ENCODE assay signal across 1 cellular context in genomic region chr12:96364092-96364700, GRCh38.
TF ChIP-seq lines count a peak whose summit lies in the region.

No MANE protein-coding gene starts in this region.

TF ChIP-seq in GM23338, 12 proteins besides CTCF, POLR2A, EP300 and RAD21:
- TF ChIP-seq CREB1 (CRISPR knock-in tag; IDR thresholded peaks at IDR 0.05; ENCODE audit: low read depth) = no peak
